ENCODE assay signal across 1 cellular context in genomic region chr16:27444015-27444414, GRCh38.
TF ChIP-seq lines count a peak whose summit lies in the region.

No MANE protein-coding gene starts in this region.

TF ChIP-seq in GM12878, 131 proteins besides CTCF, POLR2A, EP300 and RAD21 (continued from another document):
- TF ChIP-seq BCLAF1 (IDR thresholded peaks at IDR 0.05) = no peak
